8 cellular contexts compared by ENCODE assay signal in genomic region chr18:33210575-33211189, GRCh38.
DNase-seq lines count a peak whose midpoint lies in the region; ATAC-seq and TF ChIP-seq lines count a peak whose summit lies in the region.

No MANE protein-coding gene starts in this region.

- H3K4me3 Mint-ChIP-seq in GM23338 (no peak overlapping the region), T-helper 17 cell (no peak overlapping the region)

- H3K4me1 ChIP-seq in GM23338 (ENCODE audit: insufficient read depth) (peaks cover 5% of the 10 kb centered on the region), adipocyte (ENCODE audit: control insufficient read depth, insufficient read depth, low read length) (no peaks in the 10 kb centered on the region), left lung (no peaks in the 10 kb centered on the region)

- H3K79me2 ChIP-seq in GM23338 (replicated peaks; ENCODE audit: insufficient read depth) = no peaks in the 10 kb centered on the region

- H3K4me3 ChIP-seq in GM23338 = no peak overlapping the region
- no peak overlapping the region for H3K4me3 ChIP-seq in adipocyte (ENCODE audit: low read length)
- no peak overlapping the region for H3K4me3 ChIP-seq in left lung

- H3K27ac ChIP-seq in GM23338 (ENCODE audit: low read depth) = no peak overlapping the region
- H3K27ac ChIP-seq in left lung = no peak overlapping the region

- no peak overlapping the region for H3K9ac ChIP-seq in adipocyte (ENCODE audit: low read length)

- H3K4me2 ChIP-seq in GM23338 = no peak overlapping the region

- H3K27me3 ChIP-seq in GM23338 (ENCODE audit: insufficient read depth) = no peaks in the 10 kb centered on the region
- H3K27me3 ChIP-seq in adipocyte (replicated peaks; ENCODE audit: control insufficient read depth, insufficient read depth, low read length) = peaks cover 5% of the 10 kb centered on the region
- H3K27me3 ChIP-seq in left lung = no peaks in the 10 kb centered on the region

- H3K9me2 ChIP-seq in GM23338 (ENCODE audit: insufficient read depth) = no peaks in the 10 kb centered on the region

- no peak overlapping the region for H3K27ac Mint-ChIP-seq in GM23338
- H3K27ac Mint-ChIP-seq in T-helper 17 cell = no peak overlapping the region

- H3K36me3 ChIP-seq in GM23338 (ENCODE audit: insufficient read depth) = no peaks in the 10 kb centered on the region
- no peaks in the 10 kb centered on the region for H3K36me3 ChIP-seq in adipocyte (ENCODE audit: control insufficient read depth, insufficient read depth, low read length, severe bottlenecking)
- H3K36me3 ChIP-seq in left lung = no peaks in the 10 kb centered on the region

- no peaks in the 10 kb centered on the region for H3F3A ChIP-seq in GM23338 (replicated peaks; ENCODE audit: low read depth)

- no peak overlapping the region for H2AFZ ChIP-seq in GM23338

- H3K27me3 Mint-ChIP-seq in GM23338 (ENCODE audit: insufficient read depth, low read depth, poor library complexity) (no peaks in the 10 kb centered on the region), T-helper 17 cell (no peaks in the 10 kb centered on the region)

- H3K36me3 Mint-ChIP-seq in GM23338 (ENCODE audit: low read depth) (no peaks in the 10 kb centered on the region), T-helper 17 cell (ENCODE audit: low read depth) (no peaks in the 10 kb centered on the region)

- no peaks in the 10 kb centered on the region for H3K9me3 ChIP-seq in adipocyte (ENCODE audit: control insufficient read depth, low read length)
- H3K9me3 ChIP-seq in left lung = no peaks in the 10 kb centered on the region
- H3K9me3 ChIP-seq in T-helper 17 cell (ENCODE audit: control insufficient read depth, low read length, poor library complexity, severe bottlenecking) = no peaks in the 10 kb centered on the region

- DNase-seq in AG09319 (ENCODE audit: extremely low read depth, low read depth) (no peak), GM23338 (ENCODE audit: low spot score) (peak; percentile 81), NCI-H2081 (lab: John Stamatoyannopoulos, UW) (peak; percentile 34 to 70), adipocyte (ENCODE audit: low read depth) (peak; percentile 73), left lung (no peak), T-helper 17 cell (no peak), hypothalamus (lab: John Stamatoyannopoulos, UW) (no peak)

- no peaks in the 10 kb centered on the region for H4K20me1 ChIP-seq in GM23338 (replicated peaks; ENCODE audit: insufficient read depth)

- ATAC-seq in GM23338 (peak; percentile 78), left lung (peak; percentile 36), T-helper 17 cell (no peak), HG02610 (IDR thresholded peaks at IDR 0.05; ENCODE audit: unreplicated experiment) (no peak)

- H3K4me1 Mint-ChIP-seq in GM23338 (peaks cover 7% of the 10 kb centered on the region; the same call in 2 of the 3 replicates), T-helper 17 cell (no peaks in the 10 kb centered on the region)

- H3K9me3 Mint-ChIP-seq in GM23338 = no peaks in the 10 kb centered on the region

- intact Hi-C loops in left lung (cut with DNase I) = no loop called here

- TF ChIP-seq CTCF in AG09319 (IDR thresholded peaks at IDR 0.05; ENCODE audit: low read depth, low read length) (peak; percentile 55), GM23338 (conservative IDR thresholded peaks at IDR 0.05; ENCODE audit: low read depth in 2 of 2) (peak; percentile 75 to 81), left lung (IDR thresholded peaks at IDR 0.05) (peak; percentile 25 to 29)

TF ChIP-seq in GM23338, 12 proteins besides CTCF, POLR2A, EP300 and RAD21 (continues in another document):
- TF ChIP-seq ETS1 (IDR thresholded peaks at IDR 0.05) = no peak
- TF ChIP-seq POLR2AphosphoS5 (IDR thresholded peaks at IDR 0.05; ENCODE audit: low read depth) = no peak
- no peak for TF ChIP-seq EZH2 (IDR thresholded peaks at IDR 0.05; ENCODE audit: low read depth, unreplicated experiment)
- no peak for TF ChIP-seq NANOG (IDR thresholded peaks at IDR 0.05; ENCODE audit: borderline replicate concordance)
- TF ChIP-seq JUNB (IDR thresholded peaks at IDR 0.05; ENCODE audit: unreplicated experiment) = no peak
- no peak for TF ChIP-seq REST (IDR thresholded peaks at IDR 0.05; ENCODE audit: unreplicated experiment)

Comparison
In these comparisons a context has a peak if more than half of its experiments do, and no peak if none do; other contexts are left out.
1. DNase-seq: peak in GM23338 (single experiment), NCI-H2081 (2 of 2) and adipocyte (single experiment); none in AG09319 (single experiment), left lung (0 of 2), T-helper 17 cell (0 of 3) and hypothalamus (0 of 51).
2. CTCF ChIP-seq: peak in every context shown above with its lines; median percentile 78 in GM23338; 55 in AG09319; 27 in left lung.
3. ATAC-seq: peak in GM23338 (single experiment) and left lung (single experiment); none in T-helper 17 cell (single experiment) and HG02610 (single experiment).